13 cellular contexts compared by ENCODE assay signal in genomic region chr5:107893642-107894041, GRCh38.
DNase-seq lines count a peak whose midpoint lies in the region; ATAC-seq and TF ChIP-seq lines count a peak whose summit lies in the region.
"Had no signal": no experiment of that assay in that cellular context is flagged by ENCODE, and none has a peak within 500 bp of the region (broad histone marks: within the 10 kb centered on the region; RNA-seq: fewer than 3 reads in every experiment).

No MANE protein-coding gene starts in this region.

- ATAC-seq in HG02571 (IDR thresholded peaks at IDR 0.05; ENCODE audit: unreplicated experiment) (no peak), GM21447 (IDR thresholded peaks at IDR 0.05; ENCODE audit: unreplicated experiment) (no peak)
- ATAC-seq: activated T-cell treated with anti-CD3 and anti-CD28 coated beads, Interleukin-2, amount 50 U/mL, for 72 hours; CD8-positive, alpha-beta T cell had no signal

- POLR2A ChIA-PET in activated CD4-positive, alpha-beta T cell treated with anti-CD3 and anti-CD28 coated beads, Interleukin-2, amount 10 ng/mL, durations not matched to agents 7 days and 5 days (lab: Charles Lee) = no interaction called here

- H3K4me3 ChIP-seq in NB4 (ENCODE audit: low read depth, low read length) = no peak overlapping the region

- no peak overlapping the region for H3K27ac Mint-ChIP-seq in activated CD4-positive, alpha-beta T cell treated with anti-CD3 and anti-CD28 coated beads, Interleukin-2, amount 10 ng/mL, durations not matched to agents 7 days and 5 days
- H3K27ac Mint-ChIP-seq: activated T-cell treated with anti-CD3 and anti-CD28 coated beads, Interleukin-2, amount 50 U/mL, for 72 hours; progenitor cell of endocrine pancreas had no signal

- no peaks in the 10 kb centered on the region for H3K27me3 Mint-ChIP-seq in activated CD4-positive, alpha-beta T cell treated with anti-CD3 and anti-CD28 coated beads, Interleukin-2, amount 10 ng/mL, durations not matched to agents 7 days and 5 days
- H3K27me3 Mint-ChIP-seq: progenitor cell of endocrine pancreas had no signal

- peaks cover 5% of the 10 kb centered on the region for H3K36me3 Mint-ChIP-seq in activated CD4-positive, alpha-beta T cell treated with anti-CD3 and anti-CD28 coated beads, Interleukin-2, amount 10 ng/mL, durations not matched to agents 7 days and 5 days (ENCODE audit: low read depth)

- TF ChIP-seq CTCF in NB4 (IDR thresholded peaks at IDR 0.05; ENCODE audit: low read depth, low read length) = no peak

- CTCF ChIA-PET in activated CD4-positive, alpha-beta T cell treated with anti-CD3 and anti-CD28 coated beads, Interleukin-2, amount 10 ng/mL, durations not matched to agents 7 days and 5 days (lab: Charles Lee) = interaction anchor here (0.7 kb wide), 1 partner anchor 9 kb away, joined by 3 read pairs; no protein-coding TSS in a partner anchor

- no peak overlapping the region for H3K4me3 Mint-ChIP-seq in activated CD4-positive, alpha-beta T cell treated with anti-CD3 and anti-CD28 coated beads, Interleukin-2, amount 10 ng/mL, durations not matched to agents 7 days and 5 days
- H3K4me3 Mint-ChIP-seq: activated T-cell treated with anti-CD3 and anti-CD28 coated beads, Interleukin-2, amount 50 U/mL, for 72 hours; CD8-positive, alpha-beta T cell had no signal

- H3K4me1 Mint-ChIP-seq in activated CD4-positive, alpha-beta T cell treated with anti-CD3 and anti-CD28 coated beads, Interleukin-2, amount 10 ng/mL, durations not matched to agents 7 days and 5 days = peaks cover 4% of the 10 kb centered on the region

- TF ChIP-seq POLR2A in NB4 (IDR thresholded peaks at IDR 0.05; ENCODE audit: extremely low read depth, insufficient read length) = no peak

- peak; percentile 37 for DNase-seq in CD1c-positive myeloid dendritic cell (ENCODE audit: extremely low spot score)
- peak; percentile 51 for DNase-seq in NB4 (ENCODE audit: low read depth)
- DNase-seq in dermis blood vessel endothelial cell = peak; percentile 79
- peak; percentile 16 for DNase-seq in medulla oblongata (ENCODE audit: extremely low spot score)
- DNase-seq in activated CD4-positive, alpha-beta T cell treated with anti-CD3 and anti-CD28 coated beads, Interleukin-2, amount 10 ng/mL, durations not matched to agents 7 days and 5 days = no peak
- DNase-seq in inferior parietal cortex (ENCODE audit: extremely low spot score) = no peak
- DNase-seq: activated T-cell treated with anti-CD3 and anti-CD28 coated beads, Interleukin-2, amount 50 U/mL, for 72 hours; CD8-positive, alpha-beta T cell; effector memory CD4-positive, alpha-beta T cell; islet precursor cell had no signal

- H3K9me3 Mint-ChIP-seq in activated CD4-positive, alpha-beta T cell treated with anti-CD3 and anti-CD28 coated beads, Interleukin-2, amount 10 ng/mL, durations not matched to agents 7 days and 5 days = peaks cover 5% of the 10 kb centered on the region
- H3K9me3 Mint-ChIP-seq: CD8-positive, alpha-beta T cell had no signal

Comparison
In these comparisons a context has a peak if more than half of its experiments do, and no peak if none do; other contexts are left out.
1. DNase-seq: peak in CD1c-positive myeloid dendritic cell (single experiment), NB4 (single experiment), dermis blood vessel endothelial cell (single experiment) and medulla oblongata (single experiment); none in activated CD4-positive, alpha-beta T cell treated with anti-CD3 and anti-CD28 coated beads, Interleukin-2, amount 10 ng/mL, durations not matched to agents 7 days and 5 days (single experiment) and inferior parietal cortex (single experiment).